17 cellular contexts compared by ENCODE assay signal in genomic region chr9:104858846-104859245, GRCh38.
DNase-seq lines count a peak whose midpoint lies in the region; ATAC-seq and TF ChIP-seq lines count a peak whose summit lies in the region.
"Had no signal": no experiment of that assay in that cellular context is flagged by ENCODE, and none has a peak within 500 bp of the region (broad histone marks: within the 10 kb centered on the region; RNA-seq: fewer than 3 reads in every experiment).

No MANE protein-coding gene starts in this region.

- H3K27ac ChIP-seq in GM23248 (peak overlapping the region; percentile 74), epithelial cell of prostate (peak overlapping the region; percentile 87), gastroesophageal sphincter (peak overlapping the region in 3 of 4 donors; percentile 2 to 44 (median 5)), stomach (peak overlapping the region in 3 of 5 donors; percentile 31 to 38 (median 32))
- H3K27ac ChIP-seq: A549 had no signal

- H3K27me3 ChIP-seq in GM23248 (replicated peaks; ENCODE audit: insufficient read depth) (no peaks in the 10 kb centered on the region), gastroesophageal sphincter (no peaks in the 10 kb centered on the region), stomach (no peaks in the 10 kb centered on the region)

- no peak overlapping the region for H2AFZ ChIP-seq in GM23248

- no peaks in the 10 kb centered on the region for H3K27me3 Mint-ChIP-seq in activated naive CD8-positive, alpha-beta T cell treated with anti-CD3 and anti-CD28 coated beads, Interleukin-2, amount 50 U/mL, for 24 hours
- no peaks in the 10 kb centered on the region for H3K27me3 Mint-ChIP-seq in activated CD4-positive, alpha-beta memory T cell treated with anti-CD3 and anti-CD28 coated beads for 36 hours
- H3K27me3 Mint-ChIP-seq: CD4-positive, CD25-positive, alpha-beta regulatory T cell had no signal

- no peak for ATAC-seq in gastroesophageal sphincter
- ATAC-seq in activated naive CD8-positive, alpha-beta T cell treated with anti-CD3 and anti-CD28 coated beads, Interleukin-2, amount 50 U/mL, for 24 hours, result no peak
- ATAC-seq: A549 had no signal

- in situ Hi-C loops in GM23248 (cut with MboI), result no loop called here

- no peaks in the 10 kb centered on the region for H3K9me3 ChIP-seq in GM23248 (ENCODE audit: low read depth)
- H3K9me3 ChIP-seq in gastroesophageal sphincter, result no peaks in the 10 kb centered on the region
- no peaks in the 10 kb centered on the region for H3K9me3 ChIP-seq in stomach
- H3K9me3 ChIP-seq: A549 had no signal

- H3K4me1 ChIP-seq in GM23248 (ENCODE audit: insufficient read depth) (peaks cover 64% of the 10 kb centered on the region), gastroesophageal sphincter (peaks cover 5 to 73% (median 6%) of the 10 kb centered on the region in 3 donors), stomach (peaks cover 14 to 96% (median 49%) of the 10 kb centered on the region in 4 donors)

- intact Hi-C loops in stomach (cut with DNase I; ENCODE audit: low total_unique reads), result no loop called here
- intact Hi-C loops in activated CD4-positive, alpha-beta memory T cell treated with anti-CD3 and anti-CD28 coated beads for 36 hours (cut with micrococcal nuclease), result no loop called here

- TF ChIP-seq EP300 in gastroesophageal sphincter (IDR thresholded peaks at IDR 0.05) (no peak), stomach (IDR thresholded peaks at IDR 0.05) (no peak)

- peaks cover 61% of the 10 kb centered on the region for H3F3A ChIP-seq in GM23248 (ENCODE audit: insufficient read depth)

- H3K4me3 ChIP-seq in GM23248 (no peak overlapping the region), gastroesophageal sphincter (no peak overlapping the region), stomach (no peak overlapping the region)
- H3K4me3 ChIP-seq: A549 had no signal

- H3K4me1 Mint-ChIP-seq in activated naive CD8-positive, alpha-beta T cell treated with anti-CD3 and anti-CD28 coated beads, Interleukin-2, amount 50 U/mL, for 24 hours, result peaks cover 6% of the 10 kb centered on the region
- peaks cover 3% of the 10 kb centered on the region for H3K4me1 Mint-ChIP-seq in activated CD4-positive, alpha-beta memory T cell treated with anti-CD3 and anti-CD28 coated beads for 36 hours (ENCODE audit: low read depth)

- no peak for TF ChIP-seq POLR2A in gastroesophageal sphincter (IDR thresholded peaks at IDR 0.05)
- no peak for TF ChIP-seq POLR2A in stomach (IDR thresholded peaks at IDR 0.05)

- no peaks in the 10 kb centered on the region for H3K9me2 ChIP-seq in GM23248 (ENCODE audit: insufficient read depth)

- TF ChIP-seq CTCF in gastroesophageal sphincter (IDR thresholded peaks at IDR 0.05) (no peak), stomach (IDR thresholded peaks at IDR 0.05) (no peak)

- H3K4me3 Mint-ChIP-seq in activated naive CD8-positive, alpha-beta T cell treated with anti-CD3 and anti-CD28 coated beads, Interleukin-2, amount 50 U/mL, for 24 hours, result no peak overlapping the region
- no peak overlapping the region for H3K4me3 Mint-ChIP-seq in activated CD4-positive, alpha-beta memory T cell treated with anti-CD3 and anti-CD28 coated beads for 36 hours
- H3K4me3 Mint-ChIP-seq: CD4-positive, CD25-positive, alpha-beta regulatory T cell had no signal

- no peaks in the 10 kb centered on the region for H3K79me2 ChIP-seq in GM23248 (ENCODE audit: insufficient read depth)

- peaks cover 3% of the 10 kb centered on the region for H3K36me3 Mint-ChIP-seq in activated naive CD8-positive, alpha-beta T cell treated with anti-CD3 and anti-CD28 coated beads, Interleukin-2, amount 50 U/mL, for 24 hours (ENCODE audit: low read depth)
- no peaks in the 10 kb centered on the region for H3K36me3 Mint-ChIP-seq in activated CD4-positive, alpha-beta memory T cell treated with anti-CD3 and anti-CD28 coated beads for 36 hours

- POLR2A ChIA-PET in activated CD4-positive, alpha-beta memory T cell treated with anti-CD3 and anti-CD28 coated beads for 36 hours (lab: Charles Lee), result no interaction called here

- 0% methylated on average over 1 of the region's 1 CpG for WGBS in GM23248 (ENCODE audit: low coverage in 1 of 2, low lambda C conversion rate in 2 of 2, missing lambda C conversion rate in 2 of 2), 2 experiments
- WGBS in gastroesophageal sphincter (ENCODE audit: low coverage in 1 of 2), 2 donors, result 33 to 44% methylated on average over 1 of the region's 1 CpG
- 32 to 43% (median 39%) methylated on average over 1 of the region's 1 CpG for WGBS in stomach, 5 donors

- peak; percentile 58 for DNase-seq in GM23248
- no peak for DNase-seq in epithelial cell of prostate (ENCODE audit: low read depth, low spot score)
- DNase-seq in stomach, result no peak
- DNase-seq in activated naive CD8-positive, alpha-beta T cell treated with anti-CD3 and anti-CD28 coated beads, Interleukin-2, amount 50 U/mL, for 24 hours, result no peak
- no peak for DNase-seq in ecto neural progenitor cell (ENCODE audit: low spot score)
- DNase-seq in activated CD4-positive, alpha-beta memory T cell treated with anti-CD3 and anti-CD28 coated beads for 36 hours, result no peak
- no peak for DNase-seq in NCI-H2081 treated with DMSO at 0.1 percent for 48 hours (lab: John Stamatoyannopoulos, UW)
- DNase-seq: AML-193; Calu3; CD4-positive, CD25-positive, alpha-beta regulatory T cell; MV-4-11; NCI-H1436; NCI-H2081; NCI-H524 treated with DMSO at 0.1 percent for 48 hours; RPMI8226 had no signal

- H4K20me1 ChIP-seq in GM23248 (ENCODE audit: insufficient read depth), result 0 out of 2 replicates have a peak, but pooled peaks cover 3% of the 10 kb centered on the region

- no peak overlapping the region for H3K9ac ChIP-seq in GM23248

- no peak overlapping the region for H3K27ac Mint-ChIP-seq in activated naive CD8-positive, alpha-beta T cell treated with anti-CD3 and anti-CD28 coated beads, Interleukin-2, amount 50 U/mL, for 24 hours
- no peak overlapping the region for H3K27ac Mint-ChIP-seq in activated CD4-positive, alpha-beta memory T cell treated with anti-CD3 and anti-CD28 coated beads for 36 hours
- H3K27ac Mint-ChIP-seq: CD4-positive, CD25-positive, alpha-beta regulatory T cell had no signal

- H3K36me3 ChIP-seq in GM23248 (ENCODE audit: low read depth), result no peaks in the 10 kb centered on the region
- peaks cover 5 to 84% of the 10 kb centered on the region in 2 donors for H3K36me3 ChIP-seq in gastroesophageal sphincter
- peaks cover 0 to 78% (median 67%) of the 10 kb centered on the region in 4 donors for H3K36me3 ChIP-seq in stomach

- H3K4me2 ChIP-seq in GM23248 (ENCODE audit: unreplicated experiment), result peak overlapping the region; percentile 33
- H3K4me2 ChIP-seq: A549 had no signal

- CTCF ChIA-PET in activated CD4-positive, alpha-beta memory T cell treated with anti-CD3 and anti-CD28 coated beads for 36 hours (lab: Charles Lee), result interaction anchor here (1.2 kb wide), 1 partner anchor 557 kb away, joined by 4 read pairs; no protein-coding TSS in a partner anchor

- H3K9me3 Mint-ChIP-seq in activated naive CD8-positive, alpha-beta T cell treated with anti-CD3 and anti-CD28 coated beads, Interleukin-2, amount 50 U/mL, for 24 hours, result no peaks in the 10 kb centered on the region
- no peaks in the 10 kb centered on the region for H3K9me3 Mint-ChIP-seq in activated CD4-positive, alpha-beta memory T cell treated with anti-CD3 and anti-CD28 coated beads for 36 hours
- H3K9me3 Mint-ChIP-seq: CD4-positive, CD25-positive, alpha-beta regulatory T cell had no signal

Comparison
In these comparisons a context has a peak if more than half of its experiments do, and no peak if none do; other contexts are left out.
1. H3K27ac ChIP-seq: peak in every context shown above with its lines; median percentile 87 in epithelial cell of prostate; 74 in GM23248; 32 in stomach; 5 in gastroesophageal sphincter.